23 cellular contexts compared by ENCODE assay signal in genomic region chrX:123093792-123094191, GRCh38.
A peak's percentile ranks its signal among the peaks of the same experiment; 100 is the strongest.
DNase-seq lines count a peak whose midpoint lies in the region; ATAC-seq and FAIRE-seq lines count a peak whose summit lies in the region.
"Had no signal": no experiment of that assay in that cellular context is flagged by ENCODE, and none has a peak within 500 bp of the region (broad histone marks: within the 10 kb centered on the region; RNA-seq: fewer than 3 reads in every experiment).

No MANE protein-coding gene starts in this region.

- ATAC-seq in GM18909 (IDR thresholded peaks at IDR 0.05; ENCODE audit: poor library complexity, unreplicated experiment) (no peak), GM19455 (IDR thresholded peaks at IDR 0.05; ENCODE audit: unreplicated experiment) (no peak)
- ATAC-seq: CD8-positive, alpha-beta T cell; GM23338; PC-3 had no signal

- DNase-seq in NCI-H1092 treated with DMSO at 0.1 percent for 48 hours (lab: John Stamatoyannopoulos, UW), result peak; percentile 20
- no peak for DNase-seq in NCI-H1092 (lab: John Stamatoyannopoulos, UW)
- DNase-seq in NCI-H146 (lab: John Stamatoyannopoulos, UW), result peak; percentile 50
- DNase-seq in ureter (ENCODE audit: low spot score), result no peak
- no peak for DNase-seq in retina
- DNase-seq: 8988T; AML-193; C1 segment of cervical spinal cord; Calu3; CD8-positive, alpha-beta T cell; DMS79; KBM-7; MM.1S; NCI-H1048; NCI-H187; NCI-H226; NCI-H510A treated with DMSO at 0.1 percent for 48 hours; PC-3; Right ventricle myocardium superior had no signal

- peak; percentile 78 for FAIRE-seq in colon (lab: Jason Lieb, UNC)

Comparison
In these comparisons a context has a peak if more than half of its experiments do, and no peak if none do; other contexts are left out.
1. DNase-seq: peak in NCI-H1092 treated with DMSO at 0.1 percent for 48 hours (single experiment) and NCI-H146 (single experiment); none in NCI-H1092 (single experiment), ureter (single experiment) and retina (single experiment).